ENCODE assay signal across 24 cellular contexts in genomic region chr18:29434650-29435049, GRCh38.
"Had no signal": no experiment of that assay in that cellular context is flagged by ENCODE, and none has a peak within 500 bp of the region (broad histone marks: within the 10 kb centered on the region; RNA-seq: fewer than 3 reads in every experiment).

No MANE protein-coding gene starts in this region.

- H3K36me3 Mint-ChIP-seq: activated naive CD8-positive, alpha-beta T cell; stimulated activated naive B cell treated with anti-CD40 and anti-IgM and Interleukin-4, amounts not matched to agents 10 μg/mL and 1 μg/mL and 100 μg/mL, for 72 hours had no signal

- H3K27me3 Mint-ChIP-seq: activated naive CD8-positive, alpha-beta T cell; progenitor cell of endocrine pancreas; stimulated activated naive B cell treated with anti-CD40 and anti-IgM and Interleukin-4, amounts not matched to agents 10 μg/mL and 1 μg/mL and 100 μg/mL, for 72 hours had no signal

- H3K4me3 Mint-ChIP-seq: activated naive CD8-positive, alpha-beta T cell; nephron progenitor cell; stimulated activated naive B cell treated with anti-CD40 and anti-IgM and Interleukin-4, amounts not matched to agents 10 μg/mL and 1 μg/mL and 100 μg/mL, for 72 hours had no signal

- H3K4me1 Mint-ChIP-seq: nephron progenitor cell; stimulated activated naive B cell treated with anti-CD40 and anti-IgM and Interleukin-4, amounts not matched to agents 10 μg/mL and 1 μg/mL and 100 μg/mL, for 72 hours had no signal

- H3K27me3 ChIP-seq: brain microvascular endothelial cell, dorsolateral prefrontal cortex, ovary, stomach, tibial artery, upper lobe of right lung had no signal

- H3K9me3 ChIP-seq: ovary had no signal

- H3K4me1 ChIP-seq: left ventricle myocardium inferior, stomach, tibial artery, upper lobe of right lung had no signal

- H3K27ac Mint-ChIP-seq: activated naive CD8-positive, alpha-beta T cell; nephron progenitor cell; progenitor cell of endocrine pancreas; stimulated activated naive B cell treated with anti-CD40 and anti-IgM and Interleukin-4, amounts not matched to agents 10 μg/mL and 1 μg/mL and 100 μg/mL, for 72 hours had no signal

- H3K4me3 ChIP-seq: coronary artery, dorsolateral prefrontal cortex, left ventricle myocardium inferior, lung, ovary, stomach, tibial artery, upper lobe of right lung had no signal

- H3K36me3 ChIP-seq: brain microvascular endothelial cell, left ventricle myocardium inferior, ovary, stomach, tibial artery, upper lobe of right lung had no signal

- H3K27ac ChIP-seq: brain microvascular endothelial cell, coronary artery, dorsolateral prefrontal cortex, left ventricle myocardium inferior, ovary, stomach, tibial artery, upper lobe of right lung had no signal

- DNase-seq: activated CD4-positive, alpha-beta T cell treated with anti-CD3 and anti-CD28 coated beads for 4 hours; activated CD4-positive, alpha-beta T cell treated with anti-CD3 and anti-CD28 coated beads, Interleukin-2, amount 50 U/mL, for 4 hours; activated CD8-positive, alpha-beta memory T cell treated with anti-CD3 and anti-CD28 coated beads for 24 hours; activated effector memory CD4-positive, alpha-beta T cell treated with Interleukin-2 at 50 U/mL for 16 hours; activated naive CD4-positive, alpha-beta T cell treated with Interleukin-2 at 50 U/mL for 16 hours; aorta; brain microvascular endothelial cell; dorsolateral prefrontal cortex; effector memory CD4-positive, alpha-beta T cell; left ventricle myocardium inferior; nephron progenitor cell; ovary; retina; small intestine; stimulated activated CD4-positive, alpha-beta T cell treated with anti-CD3 and anti-CD28 coated beads, Interleukin-4, amount 100 ng/mL, for 4 hours; stimulated activated CD8-positive, alpha-beta memory T cell treated with anti-CD3 and anti-CD28 coated beads, Interleukin-4, amount 100 ng/mL, for 48 hours; stimulated activated naive B cell treated with anti-CD40 and anti-IgM and Interleukin-4, amounts not matched to agents 10 μg/mL and 1 μg/mL and 100 μg/mL, for 72 hours; stomach; tibial artery; upper lobe of right lung had no signal
